9 cellular contexts compared by ENCODE assay signal in the genomic region with DNA sequence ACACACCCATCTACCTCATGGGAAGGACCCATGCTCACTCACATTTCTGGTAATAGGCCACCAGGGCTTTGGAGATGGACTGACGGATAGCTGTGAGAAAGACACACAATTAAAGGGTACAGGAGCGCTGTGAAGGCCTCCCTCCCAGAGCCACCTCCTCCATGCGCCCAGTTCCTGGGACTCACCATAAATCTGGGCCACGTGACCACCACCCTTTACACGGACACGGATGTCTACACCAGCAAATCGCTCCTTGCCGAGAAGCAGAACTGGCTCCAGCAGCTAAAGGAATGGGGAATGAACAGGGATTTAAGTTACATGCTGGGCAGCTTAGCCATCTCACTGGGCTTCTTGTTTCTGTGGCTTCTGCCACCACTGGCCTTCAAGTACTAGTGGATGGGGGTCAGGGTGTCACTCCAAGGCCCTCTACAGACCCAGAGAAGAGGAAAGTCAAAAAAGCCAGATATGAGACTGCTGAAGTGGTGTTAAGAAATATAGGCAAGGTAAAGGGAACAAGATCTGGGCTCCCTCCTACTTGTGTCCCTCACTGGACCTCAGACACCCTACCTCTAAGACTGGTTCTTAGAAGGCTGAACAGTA. TPM values are rescaled to one million over a fixed set of nuclear protein-coding genes. Genes with fewer than 3 reads are reported as not detected.
DNase-seq lines count a peak whose midpoint lies in the region; ATAC-seq, FAIRE-seq and TF ChIP-seq lines count a peak whose summit lies in the region.
"Had no signal": no experiment of that assay in that cellular context is flagged by ENCODE, and none has a peak within 500 bp of the region (broad histone marks: within the 10 kb centered on the region; RNA-seq: fewer than 3 reads in every experiment).

No MANE protein-coding gene starts in this region.

- H3K9me2 ChIP-seq in Loucy (replicated peaks; ENCODE audit: low read depth, low read length), result no peaks in the 10 kb centered on the region

- H4K20me1 ChIP-seq in DND-41 (ENCODE audit: insufficient read depth, low read length) (peaks cover 30% of the 10 kb centered on the region), Loucy (ENCODE audit: insufficient read depth, low read length, poor library complexity, severe bottlenecking) (peaks cover 35% of the 10 kb centered on the region), neural progenitor cell (ENCODE audit: low read depth) (peaks cover 26% of the 10 kb centered on the region)

- H3K27me3 ChIP-seq in DND-41 (ENCODE audit: insufficient read depth, low read length, poor library complexity) (no peaks in the 10 kb centered on the region), Loucy (ENCODE audit: insufficient read depth, low read length, poor library complexity, severe bottlenecking) (peaks cover 5% of the 10 kb centered on the region), breast epithelium (no peaks in the 10 kb centered on the region), neural progenitor cell (no peaks in the 10 kb centered on the region), pancreas (no peaks in the 10 kb centered on the region)

- H3K27me3 Mint-ChIP-seq in neural progenitor cell (ENCODE audit: insufficient read depth, low read depth), result peaks cover 2% of the 10 kb centered on the region

- H3K27ac ChIP-seq in DND-41 (ENCODE audit: low read length) (peak overlapping the region; percentile 93; the same call in 1 of the 2 replicates), breast epithelium (peak overlapping the region; percentile 52 to 87), neural progenitor cell (no peak overlapping the region), pancreas (no peak overlapping the region)

- H3F3A ChIP-seq in Loucy (ENCODE audit: low read depth), result no peaks in the 10 kb centered on the region
- peaks cover 74% of the 10 kb centered on the region for H3F3A ChIP-seq in neural progenitor cell (ENCODE audit: low read depth)

- H3K4me3 ChIP-seq in DND-41 (ENCODE audit: low read depth in 1 of 2, low read length in 2 of 2) (peak overlapping the region in 1 of 2 experiments; percentile 87; a peak in 2 of 4 replicates), Loucy (ENCODE audit: low read length, poor library complexity, severe bottlenecking) (peak overlapping the region; percentile 100), breast epithelium (peak overlapping the region in 1 of 3 donors; percentile 83), neural progenitor cell (no peak overlapping the region), pancreas (no peak overlapping the region)

- no peaks in the 10 kb centered on the region for H3K9me3 Mint-ChIP-seq in neural progenitor cell

- peak overlapping the region; percentile 93; the same call in 1 of the 2 replicates for H3K4me2 ChIP-seq in DND-41 (ENCODE audit: insufficient read depth, low read length)
- peak overlapping the region; percentile 92 for H3K4me2 ChIP-seq in Loucy (ENCODE audit: low read depth, low read length, poor library complexity, severe bottlenecking)
- H3K4me2 ChIP-seq in neural progenitor cell, result no peak overlapping the region

- ATAC-seq in DND-41 (ENCODE audit: insufficient read depth, low read depth) (no peak), pancreas (no peak), GM18870 (IDR thresholded peaks at IDR 0.05; ENCODE audit: unreplicated experiment) (no peak)

- intact Hi-C loops in breast epithelium (cut with DNase I; ENCODE audit: low total_unique reads) (no loop called here), pancreas (cut with DNase I) (no loop called here)

- H3K4me1 Mint-ChIP-seq in neural progenitor cell, result peaks cover 30% of the 10 kb centered on the region

- TF ChIP-seq CTCF in DND-41 (IDR thresholded peaks at IDR 0.05; ENCODE audit: borderline replicate concordance, extremely low read depth, low read length, poor library complexity, severe bottlenecking), result no peak
- no peak for TF ChIP-seq CTCF in Loucy (conservative IDR thresholded peaks at IDR 0.05; ENCODE audit: low read length)
- no peak for TF ChIP-seq CTCF in breast epithelium (IDR thresholded peaks at IDR 0.05)
- TF ChIP-seq CTCF in neural progenitor cell (IDR thresholded peaks at IDR 0.05), result no peak
- TF ChIP-seq CTCF in pancreas (IDR thresholded peaks at IDR 0.05), result no peak

- DNase-seq in DND-41, result no peak
- no peak for DNase-seq in breast epithelium (ENCODE audit: low spot score in 2 of 2)
- DNase-seq in neural progenitor cell (ENCODE audit: low spot score), result no peak
- DNase-seq in NCI-H2107 treated with DMSO at 0.1 percent for 48 hours (lab: John Stamatoyannopoulos, UW; ENCODE audit: unreplicated experiment), result no peak
- no peak for DNase-seq in pancreas
- DNase-seq in GDM1 (lab: John Stamatoyannopoulos, UW), result no peak
- DNase-seq: activated CD4-positive, CD25-positive, alpha-beta regulatory T cell treated with anti-CD3 and anti-CD28 coated beads, Interleukin-2, amount 50 U/mL, for 72 hours had no signal

- no peaks in the 10 kb centered on the region for H3K9me3 ChIP-seq in DND-41 (ENCODE audit: insufficient read depth, low read length, severe bottlenecking)
- no peaks in the 10 kb centered on the region for H3K9me3 ChIP-seq in Loucy (ENCODE audit: insufficient read depth, low read depth, low read length)
- no peaks in the 10 kb centered on the region for H3K9me3 ChIP-seq in breast epithelium
- H3K9me3 ChIP-seq in neural progenitor cell (ENCODE audit: low read depth), result no peaks in the 10 kb centered on the region
- H3K9me3 ChIP-seq in pancreas, result no peaks in the 10 kb centered on the region

- H3K4me1 ChIP-seq in DND-41 (ENCODE audit: insufficient read depth, low read length) (peaks cover 27% of the 10 kb centered on the region), Loucy (ENCODE audit: insufficient read depth, low read length, poor library complexity, severe bottlenecking) (peaks cover 24% of the 10 kb centered on the region), breast epithelium (peaks cover 8 to 19% of the 10 kb centered on the region in 2 donors), neural progenitor cell (peaks cover 24% of the 10 kb centered on the region), pancreas (peaks cover 10 to 18% (median 11%) of the 10 kb centered on the region in 3 donors)

- no peak for FAIRE-seq in pancreas (lab: Jason Lieb, UNC)

- H2AFZ ChIP-seq in DND-41 (ENCODE audit: low read depth, low read length), result no peak overlapping the region
- no peak overlapping the region for H2AFZ ChIP-seq in Loucy (ENCODE audit: low read length)
- no peak overlapping the region for H2AFZ ChIP-seq in neural progenitor cell (replicated peaks)

- H3K9ac ChIP-seq in DND-41 (ENCODE audit: low read depth, low read length), result peak overlapping the region; percentile 85
- H3K9ac ChIP-seq in Loucy (ENCODE audit: low read depth, low read length, poor library complexity, severe bottlenecking), result peak overlapping the region; percentile 100
- H3K9ac ChIP-seq in neural progenitor cell, result no peak overlapping the region

- peaks cover 17% of the 10 kb centered on the region for H3K36me3 Mint-ChIP-seq in neural progenitor cell

- no peak overlapping the region for H3K27ac Mint-ChIP-seq in neural progenitor cell

- 94 to 96% methylated on average over 8 of the region's 8 CpGs for WGBS in pancreas, 2 donors

- H3K36me3 ChIP-seq in DND-41 (ENCODE audit: insufficient read depth, low read length) (peaks cover 35% of the 10 kb centered on the region), Loucy (ENCODE audit: insufficient read depth, low read length) (peaks cover 30% of the 10 kb centered on the region), breast epithelium (peaks cover 7% of the 10 kb centered on the region), neural progenitor cell (peaks cover 16% of the 10 kb centered on the region), pancreas (peaks cover 4 to 26% (median 8%) of the 10 kb centered on the region in 3 donors)

- H3K79me2 ChIP-seq in DND-41 (ENCODE audit: insufficient read depth, low read length) (peaks cover 32% of the 10 kb centered on the region), Loucy (ENCODE audit: insufficient read depth, low read length) (peaks cover 43% of the 10 kb centered on the region), neural progenitor cell (ENCODE audit: low read depth) (peaks cover 31% of the 10 kb centered on the region)

- peak overlapping the region; percentile 75 for H3K4me3 Mint-ChIP-seq in neural progenitor cell

- no peak for TF ChIP-seq POLR2A in breast epithelium (IDR thresholded peaks at IDR 0.05)

RNA-seq across cellular contexts. Expression of a gene that starts 2.2 kb away (rescaled TPM):
- 1,000 to 10,000 TPM; 1,681 to 3,245 (median 1,756) TPM for total RNA-seq in breast epithelium
- 94.8 and 268 TPM in 2 replicates for total RNA-seq in neural progenitor cell (ENCODE audit: low replicate concordance)
- total RNA-seq in pancreas, result 1,000 to 10,000 TPM in 5 of 6 donors, 100 to 1,000 TPM in 1; 920 to 1,759 (median 1,167) TPM
- 1,000 to 10,000 TPM; 1,276 to 1,384 TPM for polyA plus RNA-seq in pancreas

RNA-seq across cellular contexts. Expression of a gene that starts 11.8 kb away (rescaled TPM):
- 100 to 1,000 TPM in 2 of 3 donors, 10 to 100 TPM in 1; 74.3 to 115 (median 103) TPM for total RNA-seq in breast epithelium
- total RNA-seq in neural progenitor cell (ENCODE audit: low replicate concordance), result 48.5 and 84.3 TPM in 2 replicates
- 10 to 100 TPM; 49.3 to 69.6 (median 54.0) TPM for total RNA-seq in pancreas
- polyA plus RNA-seq in pancreas, result 100 to 1,000 TPM; 172 to 229 TPM

RNA-seq across cellular contexts. Expression of a gene that starts 21.1 kb away (rescaled TPM):
- 10 to 100 TPM in 2 of 3 donors, 1 to 10 TPM in 1; 8.0 to 11.8 (median 10.2) TPM for total RNA-seq in breast epithelium
- 10.7 and 46.9 TPM in 2 replicates for total RNA-seq in neural progenitor cell (ENCODE audit: low replicate concordance)
- 10 to 100 TPM in 1 of 6 donors, 1 to 10 TPM in 5; 3.1 to 15.0 (median 7.8) TPM for total RNA-seq in pancreas
- 10 to 100 TPM in 1 of 2 donors, 1 to 10 TPM in 1; 6.8 to 12.8 TPM for polyA plus RNA-seq in pancreas

RNA-seq across cellular contexts. Expression of a gene that starts 26.9 kb away (rescaled TPM):
- total RNA-seq in breast epithelium (100 to 1,000 TPM in 2 of 3 donors, 10 to 100 TPM in 1; 91.7 to 299 (median 143) TPM), neural progenitor cell (ENCODE audit: low replicate concordance) (1.2 TPM in 1 of 2 replicates, not detected in the other), pancreas (10 to 100 TPM; 20.2 to 45.6 (median 31.9) TPM)
- 100 to 1,000 TPM; 104 to 151 TPM for polyA plus RNA-seq in pancreas

RNA-seq across cellular contexts. Expression of a gene that starts 42.4 kb away (rescaled TPM):
- total RNA-seq in breast epithelium, result 10 to 100 TPM; 36.6 to 49.5 (median 47.3) TPM
- 27.0 and 28.2 TPM in 2 replicates for total RNA-seq in neural progenitor cell (ENCODE audit: low replicate concordance)
- total RNA-seq in pancreas, result 10 to 100 TPM; 15.2 to 23.9 (median 17.5) TPM
- polyA plus RNA-seq in pancreas, result 10 to 100 TPM; 13.2 to 21.0 TPM

Comparison
In these comparisons a context has a peak if more than half of its experiments do, and no peak if none do; other contexts are left out.
1. H3K27ac ChIP-seq: peak in DND-41 (single experiment) and breast epithelium (2 of 2); none in neural progenitor cell (single experiment) and pancreas (0 of 4).